Comparison of ENCODE assay signal across 1 cellular context in genomic region chr1:12620142-12620865, GRCh38.
TF ChIP-seq lines count a peak whose summit lies in the region.

No MANE protein-coding gene starts in this region.

TF ChIP-seq in SK-N-SH, 30 proteins besides CTCF, POLR2A, EP300 and RAD21 (continued from another document):
- no peak for TF ChIP-seq RFX5 (IDR thresholded peaks at IDR 0.05; ENCODE audit: low read length)
- no peak for TF ChIP-seq MAX (IDR thresholded peaks at IDR 0.05; ENCODE audit: low read depth)
- no peak for TF ChIP-seq PBX3 (IDR thresholded peaks at IDR 0.05)
